8 cellular contexts compared by ENCODE assay signal in the genomic region with DNA sequence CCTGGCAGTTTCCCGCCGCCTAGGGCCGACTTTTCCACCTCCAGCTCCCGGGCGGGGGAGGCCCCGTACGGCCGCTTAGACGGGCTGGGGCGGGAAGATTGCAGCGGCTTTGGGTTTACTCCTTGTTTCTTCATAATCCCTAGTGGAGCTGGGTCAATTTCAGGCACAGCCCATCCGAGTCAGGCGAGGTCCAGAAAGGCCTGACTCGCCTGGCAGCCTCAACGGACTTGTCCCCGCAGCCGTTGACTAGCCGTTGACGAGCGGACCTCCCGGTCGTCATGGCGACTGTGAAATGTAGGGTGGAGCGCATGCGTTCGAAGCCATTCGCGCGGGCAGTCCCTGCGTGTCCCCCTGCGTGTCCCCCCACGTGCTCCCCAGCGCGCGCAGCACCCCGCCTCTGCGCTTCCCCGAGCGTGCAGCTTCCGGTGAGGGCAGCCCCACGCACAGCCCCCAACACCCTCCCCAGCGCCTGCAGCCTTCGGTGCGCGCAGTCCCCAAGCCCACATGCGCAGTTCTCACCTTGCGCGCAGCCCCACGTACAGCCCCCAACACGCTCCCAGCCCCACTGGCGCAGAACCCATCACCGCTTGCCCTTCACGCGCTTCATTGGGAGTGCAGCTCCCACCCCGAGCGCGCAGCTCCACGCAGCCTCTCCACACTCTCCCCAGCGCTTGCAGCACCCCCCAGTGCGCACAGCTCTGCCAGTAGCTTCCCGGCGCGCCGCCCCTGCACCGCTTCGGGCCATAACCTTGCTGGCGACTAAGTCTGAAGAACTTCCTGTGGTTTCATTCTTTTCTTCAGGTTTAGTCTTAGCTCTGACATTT.
DNase-seq lines count a peak whose midpoint lies in the region; ATAC-seq and TF ChIP-seq lines count a peak whose summit lies in the region.

No MANE protein-coding gene starts in this region.

- no peaks in the 10 kb centered on the region for H3K9me3 Mint-ChIP-seq in activated B cell treated with CpG ODN at 0.5 μM for 24 hours

- H3K4me1 Mint-ChIP-seq in activated B cell treated with CpG ODN at 0.5 μM for 24 hours = peaks cover 10% of the 10 kb centered on the region

- H3K36me3 Mint-ChIP-seq in activated B cell treated with CpG ODN at 0.5 μM for 24 hours (ENCODE audit: low read depth) = no peaks in the 10 kb centered on the region

- no peak overlapping the region for H3K27ac Mint-ChIP-seq in activated B cell treated with CpG ODN at 0.5 μM for 24 hours

- POLR2A ChIA-PET in activated B cell treated with CpG ODN at 0.5 μM for 24 hours (lab: Charles Lee) = no interaction called here

- H3K27me3 Mint-ChIP-seq in activated B cell treated with CpG ODN at 0.5 μM for 24 hours = peaks cover 25% of the 10 kb centered on the region

- H3K4me3 ChIP-seq in foreskin fibroblast (ENCODE audit: low read depth in 1 of 2, low read length in 2 of 2) (peak overlapping the region; percentile 43 to 44), neuron (ENCODE audit: low read length) (peak overlapping the region; percentile 33)

- H3K27me3 ChIP-seq in neuron (ENCODE audit: insufficient read depth, low read length) = peaks cover 22% of the 10 kb centered on the region

- no peaks in the 10 kb centered on the region for H3K36me3 ChIP-seq in neuron (ENCODE audit: insufficient read depth, low read length)

- H2AFZ ChIP-seq in neuron (ENCODE audit: low read depth, low read length) = peak overlapping the region; percentile 62

- H3K4me1 ChIP-seq in neuron (ENCODE audit: insufficient read depth, low read length) = no peaks in the 10 kb centered on the region

- intact Hi-C loops in activated B cell treated with CpG ODN at 0.5 μM for 24 hours (cut with micrococcal nuclease) = no loop called here

- H3K4me3 Mint-ChIP-seq in activated B cell treated with CpG ODN at 0.5 μM for 24 hours = peak overlapping the region; percentile 45

- CTCF ChIA-PET in activated B cell treated with CpG ODN at 0.5 μM for 24 hours (lab: Charles Lee) = no interaction called here

- no peaks in the 10 kb centered on the region for H3K9me3 ChIP-seq in neuron (ENCODE audit: low read length)

- no peak for ATAC-seq in activated B cell treated with CpG ODN at 0.5 μM for 24 hours (ENCODE audit: low read depth)
- ATAC-seq in GM19463 (IDR thresholded peaks at IDR 0.05; ENCODE audit: unreplicated experiment) = no peak
- ATAC-seq in HG03108 (IDR thresholded peaks at IDR 0.05; ENCODE audit: unreplicated experiment) = no peak

- DNase-seq in DMS53 (lab: John Stamatoyannopoulos, UW) (peak; percentile 87), NCI-H1105 treated with DMSO at 0.1 percent for 48 hours (lab: John Stamatoyannopoulos, UW) (peak; percentile 73), activated B cell treated with CpG ODN at 0.5 μM for 24 hours (no peak), foreskin fibroblast (peak; percentile 21 to 64), GM20000 (ENCODE audit: low spot score) (no peak)

- no peak for TF ChIP-seq CTCF in activated B cell treated with CpG ODN at 0.5 μM for 24 hours (IDR thresholded peaks at IDR 0.05)
- TF ChIP-seq CTCF in foreskin fibroblast (IDR thresholded peaks at IDR 0.05; ENCODE audit: low read depth, low read length) = peak; percentile 13
- TF ChIP-seq CTCF in GM20000 (IDR thresholded peaks at IDR 0.05; ENCODE audit: extremely low read depth, missing control alignments) = no peak

Comparison
In these comparisons a context has a peak if more than half of its experiments do, and no peak if none do; other contexts are left out.
1. DNase-seq: peak in DMS53 (single experiment), NCI-H1105 treated with DMSO at 0.1 percent for 48 hours (single experiment) and foreskin fibroblast (2 of 2); none in activated B cell treated with CpG ODN at 0.5 μM for 24 hours (single experiment) and GM20000 (single experiment).